ENCODE assay signal across 13 cellular contexts in the genomic region with DNA sequence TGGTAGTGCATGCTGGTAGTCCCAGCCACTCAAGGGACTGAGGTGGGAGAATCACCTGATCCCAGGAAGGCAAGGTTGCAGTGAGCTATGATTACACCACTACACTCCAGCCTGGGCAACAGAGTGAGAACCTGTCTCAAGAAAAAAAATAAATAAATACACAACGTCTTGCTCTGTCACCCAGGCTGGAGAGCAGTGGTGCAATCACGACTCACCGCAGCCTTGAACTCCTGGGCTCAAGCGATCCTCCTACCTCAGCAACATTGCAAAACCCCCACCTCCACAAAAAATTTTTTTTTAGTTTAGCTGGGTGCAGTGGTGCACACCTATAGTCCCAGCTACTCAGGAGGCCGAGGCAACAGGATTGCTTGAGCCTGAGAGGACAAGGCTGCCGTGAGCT. TPM values are rescaled to one million over a fixed set of nuclear protein-coding genes. Genes with fewer than 3 reads are reported as not detected.
A peak's percentile ranks its signal among the peaks of the same experiment; 100 is the strongest.
DNase-seq lines count a peak whose midpoint lies in the region; ATAC-seq, FAIRE-seq and TF ChIP-seq lines count a peak whose summit lies in the region.
"Had no signal": no experiment of that assay in that cellular context is flagged by ENCODE, and none has a peak within 500 bp of the region (broad histone marks: within the 10 kb centered on the region; RNA-seq: fewer than 3 reads in every experiment).

No MANE protein-coding gene starts in this region.

- H3K9ac ChIP-seq in kidney (ENCODE audit: low read length in 2 of 2) (no peak overlapping the region), mesendoderm (ENCODE audit: low read length) (no peak overlapping the region)

- TF ChIP-seq RAD21 in A549 (conservative IDR thresholded peaks at IDR 0.05 in 1 of 2, IDR thresholded peaks at IDR 0.05 in 1 of 2): no peak

- H3K4me2 ChIP-seq in A549 (peak overlapping the region; percentile 22; the same call in 2 of the 3 replicates), mesendoderm (ENCODE audit: low read length) (no peak overlapping the region)

- no peak overlapping the region for H4K8ac ChIP-seq in mesendoderm (ENCODE audit: low read depth, low read length)

- no peak for ATAC-seq in A549
- ATAC-seq in activated T-helper 17 cell treated with anti-CD3 and anti-CD28 coated beads, Interleukin-2, amount 50 U/mL, for 72 hours (replicated peaks): peak; percentile 10
- ATAC-seq in HG03045 (IDR thresholded peaks at IDR 0.05; ENCODE audit: unreplicated experiment): no peak
- ATAC-seq: Panc1 had no signal

- peaks cover 41% of the 10 kb centered on the region for H3K79me2 ChIP-seq in mesendoderm (ENCODE audit: control insufficient read depth, insufficient read depth, low read length)

- no peak for TF ChIP-seq CTCF in A549 (IDR thresholded peaks at IDR 0.05)
- TF ChIP-seq CTCF in HL-60 (IDR thresholded peaks at IDR 0.05; ENCODE audit: insufficient read depth, low read length): no peak
- no peak for TF ChIP-seq CTCF in kidney (IDR thresholded peaks at IDR 0.05; ENCODE audit: borderline replicate concordance, extremely low read depth, insufficient read depth)

- H3K18ac ChIP-seq in mesendoderm (ENCODE audit: low read length): no peak overlapping the region

- H3K27me3 Mint-ChIP-seq in activated T-helper 17 cell treated with anti-CD3 and anti-CD28 coated beads, Interleukin-2, amount 50 U/mL, for 72 hours: no peaks in the 10 kb centered on the region
- H3K27me3 Mint-ChIP-seq: CD8-positive, alpha-beta memory T cell had no signal

- 56% methylated on average over 6 of the region's 6 CpGs for WGBS in A549 (ENCODE audit: missing lambda C conversion rate)
- WGBS in mesendoderm (ENCODE audit: extremely low coverage, insufficient coverage, low lambda C conversion rate): no CpG with 5 or more reads among the region's 6 CpGs

- H3K4ac ChIP-seq in mesendoderm (ENCODE audit: low read depth, low read length): no peak overlapping the region

- H2BK15ac ChIP-seq in mesendoderm (replicated peaks; ENCODE audit: low read depth): no peak overlapping the region

- peaks cover 20% of the 10 kb centered on the region for H3K4me1 Mint-ChIP-seq in activated T-helper 17 cell treated with anti-CD3 and anti-CD28 coated beads, Interleukin-2, amount 50 U/mL, for 72 hours

- DNase-seq in A549 (ENCODE audit: low read depth in 1 of 2, low spot score in 1 of 2) (no peak), HL-60 (ENCODE audit: low read depth in 1 of 2, low spot score in 1 of 2) (peak in 1 of 2 experiments; percentile 91), iris pigment epithelial cell (ENCODE audit: low read depth) (peak; percentile 36), kidney (no peak), NCI-H524 (lab: John Stamatoyannopoulos, UW) (no peak), mesendoderm (no peak)
- DNase-seq: activated CD8-positive, alpha-beta memory T cell treated with anti-CD3 and anti-CD28 coated beads for 24 hours; CD8-positive, alpha-beta memory T cell; head of caudate nucleus; substantia nigra had no signal

- FAIRE-seq in A549 (lab: Jason Lieb, UNC) (no peak), kidney (lab: Jason Lieb, UNC) (no peak)

- H3K9me3 ChIP-seq in A549 (no peaks in the 10 kb centered on the region), kidney (ENCODE audit: control insufficient read depth in 1 of 2, low read length in 2 of 2) (no peaks in the 10 kb centered on the region)

- H3K27ac ChIP-seq in A549: peak overlapping the region; percentile 49 to 89; a peak in 5 of 6 replicates
- peak overlapping the region; percentile 71 for H3K27ac ChIP-seq in HL-60 (replicated peaks)
- no peak overlapping the region for H3K27ac ChIP-seq in kidney (ENCODE audit: low read depth in 2 of 2, low read length in 2 of 2)
- H3K27ac ChIP-seq in mesendoderm (ENCODE audit: low read depth, low read length): no peak overlapping the region

- H2BK5ac ChIP-seq in mesendoderm (ENCODE audit: low read length): no peak overlapping the region

- H3K9me3 Mint-ChIP-seq in activated T-helper 17 cell treated with anti-CD3 and anti-CD28 coated beads, Interleukin-2, amount 50 U/mL, for 72 hours: no peaks in the 10 kb centered on the region
- H3K9me3 Mint-ChIP-seq: CD8-positive, alpha-beta memory T cell had no signal

- CTCF ChIA-PET in A549 (lab: Yijun Ruan, JAX): interaction anchor here (0.8 to 1.2 kb wide), 3 partner anchors 26 to 97 kb away, joined by 3 to 5 read pairs (median 4); no protein-coding TSS in a partner anchor

- POLR2A ChIA-PET in A549 (lab: Yijun Ruan, JAX): interaction anchor here (0.7 kb wide), 1 partner anchor 10 kb away, joined by 4 read pairs; no protein-coding TSS in a partner anchor

- H4K5ac ChIP-seq in mesendoderm (ENCODE audit: low read length): no peak overlapping the region

- TF ChIP-seq EP300 in A549 (IDR thresholded peaks at IDR 0.05): no peak

- no peak overlapping the region for H3K23ac ChIP-seq in mesendoderm (ENCODE audit: low read length)

- no peak overlapping the region for H2AK5ac ChIP-seq in mesendoderm (ENCODE audit: low read length)

- peak overlapping the region; percentile 89 for H3K27ac Mint-ChIP-seq in activated T-helper 17 cell treated with anti-CD3 and anti-CD28 coated beads, Interleukin-2, amount 50 U/mL, for 72 hours

- H3K79me1 ChIP-seq in mesendoderm (ENCODE audit: low read length): peaks cover 25% of the 10 kb centered on the region

- peaks cover 13 to 19% of the 10 kb centered on the region in 2 donors for H3K36me3 ChIP-seq in kidney (ENCODE audit: control insufficient read depth in 1 of 2, insufficient read depth in 2 of 2, low read length in 2 of 2)
- peaks cover 36% of the 10 kb centered on the region for H3K36me3 ChIP-seq in mesendoderm (ENCODE audit: control insufficient read depth, insufficient read depth, low read length)

- no peak overlapping the region for H3K56ac ChIP-seq in mesendoderm (ENCODE audit: low read length)

- no peak overlapping the region for H3K4me3 ChIP-seq in A549
- H3K4me3 ChIP-seq in HL-60 (replicated peaks; ENCODE audit: insufficient read depth, low read length): no peak overlapping the region
- no peak overlapping the region for H3K4me3 ChIP-seq in kidney (ENCODE audit: low read length in 2 of 2)
- H3K4me3 ChIP-seq in mesendoderm (ENCODE audit: low read length): no peak overlapping the region

- H3K36me3 Mint-ChIP-seq in activated T-helper 17 cell treated with anti-CD3 and anti-CD28 coated beads, Interleukin-2, amount 50 U/mL, for 72 hours (ENCODE audit: low read depth): peaks cover 100% of the 10 kb centered on the region

- peak overlapping the region; percentile 82 for H3K4me3 Mint-ChIP-seq in activated T-helper 17 cell treated with anti-CD3 and anti-CD28 coated beads, Interleukin-2, amount 50 U/mL, for 72 hours

- H3K27me3 ChIP-seq in HL-60 (ENCODE audit: insufficient read depth, poor library complexity, severe bottlenecking) (no peaks in the 10 kb centered on the region), mesendoderm (ENCODE audit: insufficient read depth, low read length, poor library complexity) (no peaks in the 10 kb centered on the region)

- intact Hi-C loops in kidney (cut with DNase I): no loop called here

- H3K4me1 ChIP-seq in A549: peaks cover 99% of the 10 kb centered on the region
- H3K4me1 ChIP-seq in kidney (ENCODE audit: control insufficient read depth in 1 of 2, insufficient read depth in 1 of 2, low read depth in 1 of 2, low read length in 2 of 2): peaks cover 0 to 10% of the 10 kb centered on the region in 2 donors
- H3K4me1 ChIP-seq in mesendoderm (ENCODE audit: control insufficient read depth, low read depth, low read length): no peaks in the 10 kb centered on the region

- TF ChIP-seq POLR2A in A549 (IDR thresholded peaks at IDR 0.05; ENCODE audit: low read length): no peak

- no peak overlapping the region for H2BK120ac ChIP-seq in mesendoderm (ENCODE audit: low read depth, low read length)

TF ChIP-seq in A549, 52 proteins besides CTCF, POLR2A, EP300 and RAD21:
- 0 out of 5 replicates have a peak, but pooled peaks of 1 of the 2 experiments have one; percentile 16 for TF ChIP-seq JUN (IDR thresholded peaks at IDR 0.05)
- TF ChIP-seq TFCP2L1 (CRISPR knock-in tag; IDR thresholded peaks at IDR 0.05): 0 out of 2 replicates have a peak, but pooled peaks have one; percentile 14
- TF ChIP-seq CEBPB (IDR thresholded peaks at IDR 0.05): peak; percentile 41; a peak in 3 of 4 replicates
- no peak for TF ChIP-seq MAZ (IDR thresholded peaks at IDR 0.05; ENCODE audit: borderline replicate concordance, low read depth, low read length)
- no peak for TF ChIP-seq MAFK (IDR thresholded peaks at IDR 0.05; ENCODE audit: partially characterized antibody)

RNA-seq across cellular contexts. Expression of gene TPM4, which starts 8.8 kb away (rescaled TPM):
- polyA plus RNA-seq in A549 (2011; rRNA removed): 474 and 777 TPM in 2 replicates
- 359 and 388 TPM in 2 replicates for polyA plus RNA-seq in A549 (2012; cell fraction: cytosol; rRNA removed)
- polyA plus RNA-seq in A549 (2012; cell fraction: nucleus; rRNA removed): 163 and 197 TPM in 2 replicates
- polyA plus RNA-seq in A549 (2017; fragmentation: RNase III; extraction: RNeasy Plus Mini Kit Qiagen cat#74134 plus additional on column Dnase treatment): 610 to 921 TPM (median 860 TPM) in 3 replicates
- 186 and 201 TPM in 2 replicates for polyA minus RNA-seq in A549 (2011; rRNA and poly(A)+ RNA removed)
- total RNA-seq in activated T-helper 17 cell treated with anti-CD3 and anti-CD28 coated beads, Interleukin-2, amount 50 U/mL, for 72 hours: 100 to 1,000 TPM; 474 to 660 TPM
- 273 TPM for total RNA-seq in kidney
- polyA plus RNA-seq in kidney (ENCODE audit: insufficient read depth, low read depth, low replicate concordance): 132 TPM
- 604 TPM for polyA plus RNA-seq in mesendoderm (2013, experiment 1 of 2)
- polyA plus RNA-seq in mesendoderm (2013, experiment 2 of 2): 628 TPM

RNA-seq across cellular contexts. Expression of gene RAB8A, which starts 26.6 kb away (rescaled TPM):
- polyA plus RNA-seq in A549 (2011; rRNA removed) (69.4 and 91.4 TPM in 2 replicates), A549 (2017; fragmentation: RNase III; extraction: RNeasy Plus Mini Kit Qiagen cat#74134 plus additional on column Dnase treatment) (89.2 to 101 TPM (median 90.1 TPM) in 3 replicates), kidney (ENCODE audit: insufficient read depth, low read depth, low replicate concordance) (38.5 TPM)
- polyA plus RNA-seq in A549 (2012; cell fraction: cytosol; rRNA removed): 55.9 and 57.1 TPM in 2 replicates
- 32.6 and 35.2 TPM in 2 replicates for polyA plus RNA-seq in A549 (2012; cell fraction: nucleus; rRNA removed)
- 99.1 and 130 TPM in 2 replicates for polyA minus RNA-seq in A549 (2011; rRNA and poly(A)+ RNA removed)
- 100 to 1,000 TPM; 140 to 212 TPM for total RNA-seq in activated T-helper 17 cell treated with anti-CD3 and anti-CD28 coated beads, Interleukin-2, amount 50 U/mL, for 72 hours
- 75.6 TPM for total RNA-seq in kidney
- 61.3 TPM for polyA plus RNA-seq in mesendoderm (2013, experiment 1 of 2)
- polyA plus RNA-seq in mesendoderm (2013, experiment 2 of 2): 61.3 TPM

RNA-seq across cellular contexts. Expression of gene HSH2D, which starts 58.4 kb away (rescaled TPM):
- polyA plus RNA-seq in A549 (2011; rRNA removed) (0.05 and 0.16 TPM in 2 replicates), A549 (2017; fragmentation: RNase III; extraction: RNeasy Plus Mini Kit Qiagen cat#74134 plus additional on column Dnase treatment) (not detected in 3 replicates), kidney (ENCODE audit: insufficient read depth, low read depth, low replicate concordance) (0.41 TPM)
- polyA plus RNA-seq in A549 (2012; cell fraction: cytosol; rRNA removed): not detected in 2 replicates
- not detected in 2 replicates for polyA plus RNA-seq in A549 (2012; cell fraction: nucleus; rRNA removed)
- polyA minus RNA-seq in A549 (2011; rRNA and poly(A)+ RNA removed): not detected in 2 replicates
- total RNA-seq in activated T-helper 17 cell treated with anti-CD3 and anti-CD28 coated beads, Interleukin-2, amount 50 U/mL, for 72 hours: 10 to 100 TPM; 32.7 to 39.3 TPM
- total RNA-seq in kidney: 7.7 TPM
- 0.56 TPM for polyA plus RNA-seq in mesendoderm (2013, experiment 1 of 2)
- polyA plus RNA-seq in mesendoderm (2013, experiment 2 of 2): 0.49 TPM

Comparison
In these comparisons a context has a peak if more than half of its experiments do, and no peak if none do; other contexts are left out.
1. H3K27ac ChIP-seq: peak in A549 (2 of 2) and HL-60 (single experiment); none in kidney (0 of 2) and mesendoderm (single experiment).